ENCODE assay signal across 8 cellular contexts in the genomic region with DNA sequence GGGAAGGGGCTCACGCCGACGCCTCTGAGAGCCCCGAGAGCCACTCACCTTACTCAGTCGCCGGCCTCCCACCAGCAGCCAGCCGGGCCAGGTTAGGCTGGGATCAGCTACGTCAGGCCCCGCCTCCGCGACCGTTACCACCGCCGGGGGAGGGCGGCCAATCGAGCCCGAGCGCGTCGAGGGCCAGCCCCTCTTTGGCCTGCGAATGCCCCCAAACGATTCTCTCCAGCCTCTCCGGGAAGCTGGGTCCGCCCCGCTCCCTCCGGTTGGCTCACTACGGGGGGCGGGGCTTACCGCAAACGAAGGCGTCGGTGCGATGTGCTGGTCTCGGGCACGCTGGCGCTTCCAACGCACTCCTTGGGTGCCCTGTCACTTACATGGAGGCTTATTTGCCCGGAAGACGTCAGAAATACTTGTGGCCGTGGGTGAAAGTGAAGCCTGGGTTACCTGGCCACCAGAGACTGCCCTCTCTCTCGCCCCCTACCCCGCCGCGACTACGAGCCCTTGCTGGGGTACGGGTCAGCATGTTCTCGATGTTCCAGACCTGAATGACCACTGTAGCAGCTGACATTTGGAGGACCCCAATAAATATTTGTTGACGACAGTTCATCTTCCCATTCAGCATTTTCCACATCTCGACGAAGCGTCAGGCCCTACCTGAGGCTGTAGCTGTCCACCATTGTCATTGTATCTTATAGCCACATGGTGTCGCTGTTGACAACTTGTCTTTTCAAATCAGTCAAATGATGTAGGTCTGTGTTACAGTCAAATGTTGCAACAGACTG. TPM values are rescaled to one million over a fixed set of nuclear protein-coding genes. Genes with fewer than 3 reads are reported as not detected.
DNase-seq lines count a peak whose midpoint lies in the region; ATAC-seq lines count a peak whose summit lies in the region.

A gene with protein sequence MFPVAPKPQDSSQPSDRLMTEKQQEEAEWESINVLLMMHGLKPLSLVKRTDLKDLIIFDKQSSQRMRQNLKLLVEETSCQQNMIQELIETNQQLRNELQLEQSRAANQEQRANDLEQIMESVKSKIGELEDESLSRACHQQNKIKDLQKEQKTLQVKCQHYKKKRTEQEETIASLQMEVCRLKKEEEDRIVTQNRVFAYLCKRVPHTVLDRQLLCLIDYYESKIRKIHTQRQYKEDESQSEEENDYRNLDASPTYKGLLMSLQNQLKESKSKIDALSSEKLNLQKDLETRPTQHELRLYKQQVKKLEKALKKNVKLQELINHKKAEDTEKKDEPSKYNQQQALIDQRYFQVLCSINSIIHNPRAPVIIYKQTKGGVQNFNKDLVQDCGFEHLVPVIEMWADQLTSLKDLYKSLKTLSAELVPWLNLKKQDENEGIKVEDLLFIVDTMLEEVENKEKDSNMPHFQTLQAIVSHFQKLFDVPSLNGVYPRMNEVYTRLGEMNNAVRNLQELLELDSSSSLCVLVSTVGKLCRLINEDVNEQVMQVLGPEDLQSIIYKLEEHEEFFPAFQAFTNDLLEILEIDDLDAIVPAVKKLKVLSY (minus strand): TSS at position 111 of the 785 bp plus-strand sequence. CDS start 21,333 bp downstream, outside the sequence.

- peaks cover 0 to 2% (median 0%) of the 10 kb centered on the region in 8 donors for H3K9me3 Mint-ChIP-seq in CD4-positive, alpha-beta memory T cell
- peaks cover 0 to 10% (median 0%) of the 10 kb centered on the region in 7 donors for H3K9me3 Mint-ChIP-seq in naive B cell
- peaks cover 0 to 2% of the 10 kb centered on the region in 2 donors for H3K9me3 Mint-ChIP-seq in stimulated activated naive B cell treated with anti-CD40 and anti-IgM and Interleukin-4, amounts not matched to agents 10 μg/mL and 1 μg/mL and 100 μg/mL, for 72 hours

- no peaks in the 10 kb centered on the region for H3K27me3 Mint-ChIP-seq in CD4-positive, alpha-beta memory T cell
- no peaks in the 10 kb centered on the region for H3K27me3 Mint-ChIP-seq in naive B cell
- H3K27me3 Mint-ChIP-seq in stimulated activated naive B cell treated with anti-CD40 and anti-IgM and Interleukin-4, amounts not matched to agents 10 μg/mL and 1 μg/mL and 100 μg/mL, for 72 hours: no peaks in the 10 kb centered on the region

- H3K36me3 Mint-ChIP-seq in CD4-positive, alpha-beta memory T cell: peaks cover 0 to 4% of the 10 kb centered on the region in 2 donors
- H3K36me3 Mint-ChIP-seq in naive B cell: no peaks in the 10 kb centered on the region
- H3K36me3 Mint-ChIP-seq in stimulated activated naive B cell treated with anti-CD40 and anti-IgM and Interleukin-4, amounts not matched to agents 10 μg/mL and 1 μg/mL and 100 μg/mL, for 72 hours: no peaks in the 10 kb centered on the region

- peak within 1 kb of the TSS; percentile 85 to 97 (median 92) for H3K4me3 Mint-ChIP-seq in CD4-positive, alpha-beta memory T cell
- peak within 1 kb of the TSS; percentile 90 to 100 (median 96) for H3K4me3 Mint-ChIP-seq in naive B cell
- peak within 1 kb of the TSS; percentile 84 to 95 for H3K4me3 Mint-ChIP-seq in stimulated activated naive B cell treated with anti-CD40 and anti-IgM and Interleukin-4, amounts not matched to agents 10 μg/mL and 1 μg/mL and 100 μg/mL, for 72 hours

- intact Hi-C loops in CD4-positive, alpha-beta memory T cell (cut with micrococcal nuclease): loop anchor here (1.0 to 10.0 kb wide), 11 partner anchors 15 to 1840 kb away; partner anchors contain the start of genes ARMC8, PIK3CB and STAG1

- peak; percentile 88 for ATAC-seq in GM21381 (IDR thresholded peaks at IDR 0.05; ENCODE audit: unreplicated experiment)
- peak; percentile 98 for ATAC-seq in esophagus mucosa
- peak; percentile 90 for ATAC-seq in naive B cell (ENCODE audit: low read depth in 2 of 2)
- peak; percentile 93 to 94 for ATAC-seq in stimulated activated naive B cell treated with anti-CD40 and anti-IgM and Interleukin-4, amounts not matched to agents 10 μg/mL and 1 μg/mL and 100 μg/mL, for 72 hours (replicated peaks)

- H3K9me3 ChIP-seq in CD4-positive, alpha-beta memory T cell (ENCODE audit: control insufficient read depth in 1 of 2, low read length in 2 of 2): no peaks in the 10 kb centered on the region
- peaks cover 10% of the 10 kb centered on the region; the same call in 1 of the 2 replicates for H3K9me3 ChIP-seq in HUES6 (ENCODE audit: control insufficient read depth, insufficient read depth, low read depth, low read length)

- no peaks in the 10 kb centered on the region for H3K27me3 ChIP-seq in CD4-positive, alpha-beta memory T cell (ENCODE audit: insufficient read depth, low read length)
- H3K27me3 ChIP-seq in HUES6 (ENCODE audit: control insufficient read depth, insufficient read depth, low read length): no peaks in the 10 kb centered on the region

- DNase-seq in CD4-positive, alpha-beta memory T cell: peak; percentile 90 to 93 (median 92)
- peak; percentile 81 for DNase-seq in activated CD8-positive, alpha-beta memory T cell treated with anti-CD3 and anti-CD28 coated beads, Interleukin-2, amount 50 U/mL, for 1 hour (ENCODE audit: extremely low read depth)
- peak; percentile 87 for DNase-seq in naive B cell
- DNase-seq in stimulated activated naive B cell treated with anti-CD40 and anti-IgM and Interleukin-4, amounts not matched to agents 10 μg/mL and 1 μg/mL and 100 μg/mL, for 72 hours: peak; percentile 80
- no peak for DNase-seq in NCI-H2227 (lab: John Stamatoyannopoulos, UW; ENCODE audit: unreplicated experiment)

- CTCF ChIA-PET in CD4-positive, alpha-beta memory T cell (lab: Charles Lee; ENCODE audit: partially characterized antibody): interaction anchor here (0.6 to 15.0 kb wide), 37 partner anchors 9 to 1842 kb away, joined by 3 to 455 read pairs (median 5); partner anchors contain the start of genes FAIM and STAG1

- peaks cover 5% of the 10 kb centered on the region for H3K4me1 ChIP-seq in CD4-positive, alpha-beta memory T cell (ENCODE audit: insufficient read depth, low read length)
- peaks cover 3% of the 10 kb centered on the region; the same call in 1 of the 2 replicates for H3K4me1 ChIP-seq in HUES6 (ENCODE audit: control insufficient read depth, insufficient read depth, low read length)

- H3K27ac ChIP-seq in CD4-positive, alpha-beta memory T cell (ENCODE audit: low read depth, low read length): peak within 1 kb of the TSS; percentile 75
- no peak within 1 kb of the TSS; the same call in 1 of the 2 replicates for H3K27ac ChIP-seq in HUES6 (ENCODE audit: low read depth, low read length)

- no peaks in the 10 kb centered on the region for H3K36me3 ChIP-seq in CD4-positive, alpha-beta memory T cell (ENCODE audit: insufficient read depth, low read length)
- peaks cover 6% of the 10 kb centered on the region; the same call in 1 of the 2 replicates for H3K36me3 ChIP-seq in HUES6 (ENCODE audit: control insufficient read depth, insufficient read depth, low read length)

- peak within 1 kb of the TSS; percentile 94 to 99 for H3K4me3 ChIP-seq in CD4-positive, alpha-beta memory T cell (ENCODE audit: low read length in 2 of 2)
- H3K4me3 ChIP-seq in HUES6 (ENCODE audit: low read depth, low read length): peak within 1 kb of the TSS; percentile 76

- POLR2A ChIA-PET in CD4-positive, alpha-beta memory T cell (lab: Charles Lee; ENCODE audit: partially characterized antibody): interaction anchor here (0.7 to 2.9 kb wide), 17 partner anchors 9 to 795 kb away, joined by 3 to 45 read pairs (median 4); partner anchors contain the start of genes ARMC8, COPB2, FAIM and PIK3CB

- peak within 1 kb of the TSS; percentile 89 to 100 (median 97) for H3K27ac Mint-ChIP-seq in CD4-positive, alpha-beta memory T cell
- H3K27ac Mint-ChIP-seq in naive B cell: peak within 1 kb of the TSS; percentile 83 to 99 (median 92)
- peak within 1 kb of the TSS; percentile 92 for H3K27ac Mint-ChIP-seq in stimulated activated naive B cell treated with anti-CD40 and anti-IgM and Interleukin-4, amounts not matched to agents 10 μg/mL and 1 μg/mL and 100 μg/mL, for 72 hours

- peaks cover 6 to 12% (median 9%) of the 10 kb centered on the region in 4 donors for H3K4me1 Mint-ChIP-seq in CD4-positive, alpha-beta memory T cell
- H3K4me1 Mint-ChIP-seq in naive B cell: peaks cover 4 to 12% (median 5%) of the 10 kb centered on the region in 3 donors
- peaks cover 6 to 15% of the 10 kb centered on the region in 2 donors for H3K4me1 Mint-ChIP-seq in stimulated activated naive B cell treated with anti-CD40 and anti-IgM and Interleukin-4, amounts not matched to agents 10 μg/mL and 1 μg/mL and 100 μg/mL, for 72 hours

- peak within 1 kb of the TSS; percentile 78 for H3K9ac ChIP-seq in HUES6 (ENCODE audit: low read length)

RNA-seq across cellular contexts. Expression of the gene that starts here (rescaled TPM):
- 10 to 100 TPM; 27.1 to 28.0 TPM for total RNA-seq in CD4-positive, alpha-beta memory T cell
- 1 to 10 TPM; 6.7 to 7.2 TPM for polyA plus RNA-seq in CD4-positive, alpha-beta memory T cell
- 17.3 TPM for total RNA-seq in esophagus mucosa
- 1 to 10 TPM; 2.3 to 4.9 (median 2.8) TPM for polyA plus RNA-seq in naive B cell (ENCODE audit: low read depth in 6 of 6)
